19 cellular contexts compared by ENCODE assay signal in the genomic region with DNA sequence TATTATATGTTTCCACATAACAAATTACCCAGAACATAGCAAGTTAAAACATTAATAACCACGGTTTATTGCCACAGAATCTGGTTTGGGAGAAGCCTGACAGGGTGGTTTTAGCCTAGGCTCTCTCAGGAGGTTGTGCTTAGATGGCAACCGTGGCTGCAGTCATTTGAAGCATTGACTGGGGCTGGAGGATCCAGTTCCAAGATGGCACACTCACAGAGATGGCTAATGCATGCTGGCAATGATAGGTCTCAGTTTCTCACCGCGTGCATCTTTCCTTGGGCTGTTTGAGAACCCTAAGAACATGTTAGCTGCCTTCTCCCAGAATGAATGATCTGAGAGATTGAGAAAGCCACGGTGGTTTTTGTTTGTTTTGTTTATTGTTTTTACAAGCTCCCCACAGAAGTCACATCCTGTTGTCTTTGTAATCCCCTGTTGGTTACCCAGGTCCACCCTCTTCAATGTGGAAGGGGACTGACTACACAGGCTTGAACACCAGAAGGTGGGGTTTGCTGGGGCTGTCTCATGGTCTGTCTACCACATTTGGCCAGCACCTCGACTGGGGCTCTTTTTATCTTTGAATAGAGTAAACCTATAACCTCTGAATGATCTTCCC. TPM values are rescaled to one million over a fixed set of nuclear protein-coding genes. Genes with fewer than 3 reads are reported as not detected.
DNase-seq lines count a peak whose midpoint lies in the region; ATAC-seq and TF ChIP-seq lines count a peak whose summit lies in the region.
"Had no signal": no experiment of that assay in that cellular context is flagged by ENCODE, and none has a peak within 500 bp of the region (broad histone marks: within the 10 kb centered on the region; RNA-seq: fewer than 3 reads in every experiment).

No MANE protein-coding gene starts in this region.

- peaks cover 44% of the 10 kb centered on the region for H3K4me1 Mint-ChIP-seq in activated CD4-positive, alpha-beta memory T cell treated with anti-CD3 and anti-CD28 coated beads, Interleukin-2, amount 10 ng/mL, durations not matched to agents 7 days and 5 days
- H3K4me1 Mint-ChIP-seq in activated CD4-positive, alpha-beta memory T cell treated with anti-CD3 and anti-CD28 coated beads for 36 hours (ENCODE audit: low read depth), result peaks cover 13% of the 10 kb centered on the region
- H3K4me1 Mint-ChIP-seq in activated T-helper 1 cell treated with anti-CD3 and anti-CD28 coated beads, Interleukin-12 subunit alpha, Interleukin-12 subunit beta, Interleukin-2, Interleukin-4 antibody, amounts not matched to agents 30 ng/mL and 10 ng/mL and 1 ng/mL, durations not matched to agents 14 hours and 24 hours and 36 hours (ENCODE audit: low read depth), result peaks cover 77% of the 10 kb centered on the region
- H3K4me1 Mint-ChIP-seq: CD4-positive, alpha-beta memory T cell had no signal

- CTCF ChIA-PET in activated CD4-positive, alpha-beta memory T cell treated with anti-CD3 and anti-CD28 coated beads, Interleukin-2, amount 10 ng/mL, durations not matched to agents 7 days and 5 days (lab: Charles Lee), result interaction anchor here (0.6 to 2.2 kb wide), 7 partner anchors 11 to 92 kb away, joined by 3 to 9 read pairs (median 5); no protein-coding TSS in a partner anchor
- CTCF ChIA-PET in activated CD4-positive, alpha-beta memory T cell treated with anti-CD3 and anti-CD28 coated beads for 36 hours (lab: Charles Lee), result interaction anchor here (0.8 to 1.7 kb wide), 2 partner anchors 14 to 85 kb away, joined by 3 to 9 read pairs; no protein-coding TSS in a partner anchor

- H3K36me3 ChIP-seq in heart right ventricle, result no peaks in the 10 kb centered on the region
- H3K36me3 ChIP-seq: SJSA1 had no signal

- H3K27me3 Mint-ChIP-seq in activated CD4-positive, alpha-beta memory T cell treated with anti-CD3 and anti-CD28 coated beads, Interleukin-2, amount 10 ng/mL, durations not matched to agents 7 days and 5 days, result peaks cover 3% of the 10 kb centered on the region
- peaks cover 5% of the 10 kb centered on the region for H3K27me3 Mint-ChIP-seq in activated CD4-positive, alpha-beta memory T cell treated with anti-CD3 and anti-CD28 coated beads for 36 hours
- H3K27me3 Mint-ChIP-seq in activated T-helper 1 cell treated with anti-CD3 and anti-CD28 coated beads, Interleukin-12 subunit alpha, Interleukin-12 subunit beta, Interleukin-2, Interleukin-4 antibody, amounts not matched to agents 30 ng/mL and 10 ng/mL and 1 ng/mL, durations not matched to agents 14 hours and 24 hours and 36 hours (ENCODE audit: insufficient read depth), result no peaks in the 10 kb centered on the region

- TF ChIP-seq CTCF in heart right ventricle (IDR thresholded peaks at IDR 0.05), result no peak

- intact Hi-C loops in activated CD4-positive, alpha-beta memory T cell treated with anti-CD3 and anti-CD28 coated beads for 36 hours (cut with micrococcal nuclease), result no loop called here
- intact Hi-C loops in activated T-helper 1 cell treated with anti-CD3 and anti-CD28 coated beads, Interleukin-12 subunit alpha, Interleukin-12 subunit beta, Interleukin-2, Interleukin-4 antibody, amounts not matched to agents 30 ng/mL and 10 ng/mL and 1 ng/mL, durations not matched to agents 14 hours and 24 hours and 36 hours (cut with micrococcal nuclease), result loop anchor here (1.0 to 2.0 kb wide), 2 partner anchors 11 to 15 kb away; no protein-coding TSS in a partner anchor
- intact Hi-C loops in left colon (cut with DNase I, micrococcal nuclease) (no loop called here), heart right ventricle (cut with DNase I) (no loop called here)

- peak overlapping the region; percentile 19 for H3K27ac Mint-ChIP-seq in activated CD4-positive, alpha-beta memory T cell treated with anti-CD3 and anti-CD28 coated beads, Interleukin-2, amount 10 ng/mL, durations not matched to agents 7 days and 5 days
- no peak overlapping the region for H3K27ac Mint-ChIP-seq in activated CD4-positive, alpha-beta memory T cell treated with anti-CD3 and anti-CD28 coated beads for 36 hours
- peak overlapping the region; percentile 45 for H3K27ac Mint-ChIP-seq in activated T-helper 1 cell treated with anti-CD3 and anti-CD28 coated beads, Interleukin-12 subunit alpha, Interleukin-12 subunit beta, Interleukin-2, Interleukin-4 antibody, amounts not matched to agents 30 ng/mL and 10 ng/mL and 1 ng/mL, durations not matched to agents 14 hours and 24 hours and 36 hours
- H3K27ac Mint-ChIP-seq: CD4-positive, alpha-beta memory T cell; H9 had no signal

- 72 to 75% methylated on average over 6 of the region's 6 CpGs for WGBS in heart right ventricle, 2 donors

- no peak for DNase-seq in activated CD4-positive, alpha-beta memory T cell treated with anti-CD3 and anti-CD28 coated beads, Interleukin-2, amount 10 ng/mL, durations not matched to agents 7 days and 5 days
- DNase-seq in activated CD4-positive, alpha-beta memory T cell treated with anti-CD3 and anti-CD28 coated beads for 36 hours, result no peak
- DNase-seq in activated T-helper 1 cell treated with anti-CD3 and anti-CD28 coated beads, Interleukin-12 subunit alpha, Interleukin-12 subunit beta, Interleukin-2, Interleukin-4 antibody, amounts not matched to agents 30 ng/mL and 10 ng/mL and 1 ng/mL, durations not matched to agents 14 hours and 24 hours and 36 hours (ENCODE audit: low spot score), result peak; percentile 38
- no peak for DNase-seq in left colon
- DNase-seq in heart right ventricle, result no peak
- DNase-seq: 8988T; CD4-positive, alpha-beta memory T cell; DMS79 treated with DMSO at 0.1 percent for 48 hours; H9; NCI-H1048; NCI-H146; NCI-H2081; NCI-H774; SW 1271 had no signal

- H3K9me3 Mint-ChIP-seq in activated CD4-positive, alpha-beta memory T cell treated with anti-CD3 and anti-CD28 coated beads, Interleukin-2, amount 10 ng/mL, durations not matched to agents 7 days and 5 days, result no peaks in the 10 kb centered on the region
- H3K9me3 Mint-ChIP-seq in activated CD4-positive, alpha-beta memory T cell treated with anti-CD3 and anti-CD28 coated beads for 36 hours, result no peaks in the 10 kb centered on the region
- H3K9me3 Mint-ChIP-seq in activated T-helper 1 cell treated with anti-CD3 and anti-CD28 coated beads, Interleukin-12 subunit alpha, Interleukin-12 subunit beta, Interleukin-2, Interleukin-4 antibody, amounts not matched to agents 30 ng/mL and 10 ng/mL and 1 ng/mL, durations not matched to agents 14 hours and 24 hours and 36 hours, result peaks cover 3% of the 10 kb centered on the region
- H3K9me3 Mint-ChIP-seq: CD4-positive, alpha-beta memory T cell; H9 had no signal

- H3K4me3 Mint-ChIP-seq in activated CD4-positive, alpha-beta memory T cell treated with anti-CD3 and anti-CD28 coated beads, Interleukin-2, amount 10 ng/mL, durations not matched to agents 7 days and 5 days, result no peak overlapping the region
- H3K4me3 Mint-ChIP-seq in activated CD4-positive, alpha-beta memory T cell treated with anti-CD3 and anti-CD28 coated beads for 36 hours, result no peak overlapping the region
- peak overlapping the region; percentile 30 for H3K4me3 Mint-ChIP-seq in activated T-helper 1 cell treated with anti-CD3 and anti-CD28 coated beads, Interleukin-12 subunit alpha, Interleukin-12 subunit beta, Interleukin-2, Interleukin-4 antibody, amounts not matched to agents 30 ng/mL and 10 ng/mL and 1 ng/mL, durations not matched to agents 14 hours and 24 hours and 36 hours
- H3K4me3 Mint-ChIP-seq: CD4-positive, alpha-beta memory T cell; H9 had no signal

- H3K36me3 Mint-ChIP-seq in activated CD4-positive, alpha-beta memory T cell treated with anti-CD3 and anti-CD28 coated beads, Interleukin-2, amount 10 ng/mL, durations not matched to agents 7 days and 5 days (ENCODE audit: low read depth), result peaks cover 11% of the 10 kb centered on the region
- no peaks in the 10 kb centered on the region for H3K36me3 Mint-ChIP-seq in activated CD4-positive, alpha-beta memory T cell treated with anti-CD3 and anti-CD28 coated beads for 36 hours
- peaks cover 42% of the 10 kb centered on the region for H3K36me3 Mint-ChIP-seq in activated T-helper 1 cell treated with anti-CD3 and anti-CD28 coated beads, Interleukin-12 subunit alpha, Interleukin-12 subunit beta, Interleukin-2, Interleukin-4 antibody, amounts not matched to agents 30 ng/mL and 10 ng/mL and 1 ng/mL, durations not matched to agents 14 hours and 24 hours and 36 hours (ENCODE audit: low read depth)
- H3K36me3 Mint-ChIP-seq: CD4-positive, alpha-beta memory T cell had no signal

- H3K27me3 ChIP-seq in heart right ventricle, result peaks cover 0 to 5% (median 0%) of the 10 kb centered on the region in 7 donors
- H3K27me3 ChIP-seq: SJSA1 had no signal

- no peak overlapping the region for H3K4me3 ChIP-seq in heart right ventricle
- H3K4me3 ChIP-seq: SJSA1 had no signal

- POLR2A ChIA-PET in activated CD4-positive, alpha-beta memory T cell treated with anti-CD3 and anti-CD28 coated beads, Interleukin-2, amount 10 ng/mL, durations not matched to agents 7 days and 5 days (lab: Charles Lee), result interaction anchor here (1.1 kb wide), 1 partner anchor 13 kb away, joined by 5 read pairs; no protein-coding TSS in a partner anchor
- POLR2A ChIA-PET in activated CD4-positive, alpha-beta memory T cell treated with anti-CD3 and anti-CD28 coated beads for 36 hours (lab: Charles Lee), result no interaction called here

- no peak overlapping the region for H3K27ac ChIP-seq in heart right ventricle
- H3K27ac ChIP-seq: KMS-11, SJSA1 had no signal

- ATAC-seq in GM21723 (IDR thresholded peaks at IDR 0.05; ENCODE audit: unreplicated experiment) (peak; percentile 72), left colon (no peak), heart right ventricle (no peak), HG02981 (IDR thresholded peaks at IDR 0.05; ENCODE audit: unreplicated experiment) (no peak), HG03159 (IDR thresholded peaks at IDR 0.05; ENCODE audit: unreplicated experiment) (no peak)

- H3K4me1 ChIP-seq in heart right ventricle, result peaks cover 0 to 10% (median 0%) of the 10 kb centered on the region in 9 donors
- H3K4me1 ChIP-seq: SJSA1 had no signal

- H3K9me3 ChIP-seq in heart right ventricle, result no peaks in the 10 kb centered on the region
- H3K9me3 ChIP-seq: SJSA1 had no signal

RNA-seq across cellular contexts. Expression of gene GRAMD1B, which starts 36.6 kb away (rescaled TPM):
- 10 to 100 TPM; 91.6 to 91.8 TPM for total RNA-seq in activated CD4-positive, alpha-beta memory T cell treated with anti-CD3 and anti-CD28 coated beads, Interleukin-2, amount 10 ng/mL, durations not matched to agents 7 days and 5 days
- 10 to 100 TPM; 36.8 to 39.0 TPM for total RNA-seq in activated CD4-positive, alpha-beta memory T cell treated with anti-CD3 and anti-CD28 coated beads for 36 hours
- 154 and 155 TPM in 2 replicates for total RNA-seq in activated T-helper 1 cell treated with anti-CD3 and anti-CD28 coated beads, Interleukin-12 subunit alpha, Interleukin-12 subunit beta, Interleukin-2, Interleukin-4 antibody, amounts not matched to agents 30 ng/mL and 10 ng/mL and 1 ng/mL, durations not matched to agents 14 hours and 24 hours and 36 hours
- total RNA-seq in left colon (1 to 10 TPM; 3.1 to 3.5 TPM), heart right ventricle (10 to 100 TPM in 9 of 10 donors, 1 to 10 TPM in 1; 8.4 to 41.0 (median 23.3) TPM)
- 10 to 100 TPM in 1 of 2 donors, 1 to 10 TPM in 1; 7.3 to 16.1 TPM for polyA plus RNA-seq in heart right ventricle
